In genomic region chr11:75241906-75242644, GRCh38 we compare ENCODE assay signal across 1 cellular context.
TF ChIP-seq lines count a peak whose summit lies in the region.

No MANE protein-coding gene starts in this region.

TF ChIP-seq in HepG2, 621 proteins besides CTCF, POLR2A, EP300 and RAD21 (continued from another document and continues in another):
- no peak for TF ChIP-seq CERS6 (CRISPR knock-in tag; IDR thresholded peaks at IDR 0.05)
- no peak for TF ChIP-seq POGZ (CRISPR knock-in tag; IDR thresholded peaks at IDR 0.05)
- TF ChIP-seq NFE2L2 (IDR thresholded peaks at IDR 0.05; ENCODE audit: low read length), result no peak
- TF ChIP-seq ATF4 (CRISPR knock-in tag; IDR thresholded peaks at IDR 0.05), result no peak
- no peak for TF ChIP-seq MBD4 (IDR thresholded peaks at IDR 0.05; ENCODE audit: borderline replicate concordance, low read length)
- TF ChIP-seq MXD3 (CRISPR knock-in tag; IDR thresholded peaks at IDR 0.05), result 0 out of 2 replicates have a peak, but pooled peaks have one; percentile 17
- TF ChIP-seq ZBTB3 (CRISPR knock-in tag; IDR thresholded peaks at IDR 0.05; ENCODE audit: borderline replicate concordance, low read depth), result no peak
- no peak for TF ChIP-seq DDIT3 (CRISPR knock-in tag; IDR thresholded peaks at IDR 0.05)
- TF ChIP-seq ZNF44 (CRISPR knock-in tag; IDR thresholded peaks at IDR 0.05), result no peak
- TF ChIP-seq HNRNPLL (IDR thresholded peaks at IDR 0.05; ENCODE audit: low read depth, low read length, poor library complexity, severe bottlenecking), result peak; percentile 94
- no peak for TF ChIP-seq PRDM15 (CRISPR knock-in tag; IDR thresholded peaks at IDR 0.05)
- no peak for TF ChIP-seq SOX6 (IDR thresholded peaks at IDR 0.05)
- TF ChIP-seq SOX6 (CRISPR knock-in tag; IDR thresholded peaks at IDR 0.05), result no peak
- no peak for TF ChIP-seq ARID3A (IDR thresholded peaks at IDR 0.05; ENCODE audit: low read depth, low read length)
- TF ChIP-seq ZNF83 (CRISPR knock-in tag; IDR thresholded peaks at IDR 0.05; ENCODE audit: borderline replicate concordance), result no peak
- no peak for TF ChIP-seq ZFP91 (CRISPR knock-in tag; IDR thresholded peaks at IDR 0.05; ENCODE audit: borderline replicate concordance)
- no peak for TF ChIP-seq ZNF607 (CRISPR knock-in tag; IDR thresholded peaks at IDR 0.05; ENCODE audit: borderline replicate concordance)
- TF ChIP-seq ZNF263 (CRISPR knock-in tag; IDR thresholded peaks at IDR 0.05), result peak; percentile 2; the same call in 1 of the 2 replicates
- TF ChIP-seq SATB2 (CRISPR knock-in tag; IDR thresholded peaks at IDR 0.05), result no peak
- TF ChIP-seq ZBTB7A (CRISPR knock-in tag; IDR thresholded peaks at IDR 0.05), result no peak
- peak; percentile 82; the same call in 1 of the 2 replicates for TF ChIP-seq EZH2 (conservative IDR thresholded peaks at IDR 0.05; ENCODE audit: low read depth, low read length)
- TF ChIP-seq TEF (CRISPR knock-in tag; IDR thresholded peaks at IDR 0.05), result no peak
- TF ChIP-seq CSRNP1 (CRISPR knock-in tag; IDR thresholded peaks at IDR 0.05), result 0 out of 2 replicates have a peak, but pooled peaks have one; percentile 26
- no peak for TF ChIP-seq ZSCAN5A (CRISPR knock-in tag; IDR thresholded peaks at IDR 0.05; ENCODE audit: borderline replicate concordance)
- TF ChIP-seq ZNF614 (CRISPR knock-in tag; IDR thresholded peaks at IDR 0.05; ENCODE audit: borderline replicate concordance), result no peak
- TF ChIP-seq REPIN1 (CRISPR knock-in tag; IDR thresholded peaks at IDR 0.05; ENCODE audit: borderline replicate concordance, low read depth), result no peak
- no peak for TF ChIP-seq NR1H2 (CRISPR knock-in tag; IDR thresholded peaks at IDR 0.05; ENCODE audit: borderline replicate concordance, low read depth)
- no peak for TF ChIP-seq ADNP (CRISPR knock-in tag; IDR thresholded peaks at IDR 0.05)
- TF ChIP-seq JUN (CRISPR knock-in tag; IDR thresholded peaks at IDR 0.05), result no peak
- TF ChIP-seq YEATS2 (CRISPR knock-in tag; IDR thresholded peaks at IDR 0.05; ENCODE audit: borderline replicate concordance), result no peak
- no peak for TF ChIP-seq TBX2 (CRISPR knock-in tag; IDR thresholded peaks at IDR 0.05; ENCODE audit: borderline replicate concordance)
- TF ChIP-seq ZFP36 (IDR thresholded peaks at IDR 0.05; ENCODE audit: borderline replicate concordance, low read depth, low read length, partially characterized antibody), result no peak
- no peak for TF ChIP-seq DNMT3B (CRISPR knock-in tag; conservative IDR thresholded peaks at IDR 0.05)
- TF ChIP-seq ZNF251 (CRISPR knock-in tag; IDR thresholded peaks at IDR 0.05), result no peak
- TF ChIP-seq BATF2 (CRISPR knock-in tag; IDR thresholded peaks at IDR 0.05), result no peak
- 0 out of 2 replicates have a peak, but pooled peaks have one; percentile 9 for TF ChIP-seq ARID4A (CRISPR knock-in tag; IDR thresholded peaks at IDR 0.05; ENCODE audit: borderline replicate concordance)
- TF ChIP-seq IRF1 (CRISPR knock-in tag; IDR thresholded peaks at IDR 0.05; ENCODE audit: low read depth), result no peak
- no peak for TF ChIP-seq NAIF1 (CRISPR knock-in tag; IDR thresholded peaks at IDR 0.05; ENCODE audit: borderline replicate concordance)
- no peak for TF ChIP-seq ELF1 (CRISPR knock-in tag; IDR thresholded peaks at IDR 0.05)
- no peak for TF ChIP-seq NR3C1 (CRISPR knock-in tag; IDR thresholded peaks at IDR 0.05)
- no peak for TF ChIP-seq PITX1 (CRISPR knock-in tag; IDR thresholded peaks at IDR 0.05)
